ENCODE assay signal across 8 cellular contexts in genomic region chr19:31497709-31498108, GRCh38.
"Had no signal": no experiment of that assay in that cellular context is flagged by ENCODE, and none has a peak within 500 bp of the region (broad histone marks: within the 10 kb centered on the region; RNA-seq: fewer than 3 reads in every experiment).

No MANE protein-coding gene starts in this region.

- H3K4me1 ChIP-seq: HAP-1 had no signal

- H3K27ac ChIP-seq: GM23248 had no signal

- H3K9ac ChIP-seq: GM23248 had no signal

- H2AFZ ChIP-seq: GM23248 had no signal

- H3K9me3 ChIP-seq: HAP-1 had no signal

- H3K4me3 ChIP-seq: GM23248, HAP-1, K562 had no signal

- DNase-seq: GM23248, GOT3, H7, HFFc6, IMR-90 had no signal

- ATAC-seq: HCT116, K562 had no signal

- H3K36me3 ChIP-seq: HAP-1 had no signal
